19 cellular contexts compared by ENCODE assay signal in the genomic region with DNA sequence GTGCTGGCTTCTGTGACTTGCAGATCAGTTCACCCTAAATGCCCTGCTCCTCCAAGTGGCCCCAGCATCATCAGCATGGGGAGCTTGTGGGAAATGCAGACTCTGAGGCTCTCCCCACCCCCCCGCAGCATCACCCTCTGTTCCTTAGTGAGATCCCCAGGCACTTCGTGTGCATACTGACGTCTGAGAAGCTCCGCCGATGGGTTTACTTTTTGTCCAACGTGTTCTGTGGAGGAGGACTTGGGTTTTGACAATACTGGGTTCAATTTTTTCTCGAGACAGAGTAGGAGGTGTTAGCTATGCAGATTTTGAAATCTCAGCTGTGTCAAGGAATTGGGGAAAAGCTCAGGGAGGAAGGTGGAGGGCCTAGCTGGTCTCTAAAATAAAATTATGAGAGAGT. TPM values are rescaled to one million over a fixed set of nuclear protein-coding genes. Genes with fewer than 3 reads are reported as not detected.
DNase-seq lines count a peak whose midpoint lies in the region; ATAC-seq and TF ChIP-seq lines count a peak whose summit lies in the region.
"Had no signal": no experiment of that assay in that cellular context is flagged by ENCODE, and none has a peak within 500 bp of the region (broad histone marks: within the 10 kb centered on the region; RNA-seq: fewer than 3 reads in every experiment).

No MANE protein-coding gene starts in this region.

- no peaks in the 10 kb centered on the region for H3K9me3 ChIP-seq in CD4-positive, CD25-positive, alpha-beta regulatory T cell (ENCODE audit: control insufficient read depth in 2 of 2, low read length in 2 of 2)
- H3K9me3 ChIP-seq in CD8-positive, alpha-beta memory T cell (ENCODE audit: low read length): no peaks in the 10 kb centered on the region
- H3K9me3 ChIP-seq: BE2C had no signal

- ATAC-seq in CD4-positive, CD25-positive, alpha-beta regulatory T cell (ENCODE audit: low read depth in 2 of 2): no peak
- ATAC-seq in effector memory CD8-positive, alpha-beta T cell (replicated peaks): no peak
- ATAC-seq in HG03521 (IDR thresholded peaks at IDR 0.05; ENCODE audit: unreplicated experiment): no peak
- ATAC-seq: SK-N-SH treated with all-trans-retinoic acid at 6 μM for 48 hours had no signal

- peaks cover 3% of the 10 kb centered on the region for H3K36me3 Mint-ChIP-seq in CD4-positive, CD25-positive, alpha-beta regulatory T cell
- H3K36me3 Mint-ChIP-seq in CD8-positive, alpha-beta memory T cell: no peaks in the 10 kb centered on the region
- H3K36me3 Mint-ChIP-seq in effector memory CD8-positive, alpha-beta T cell (ENCODE audit: insufficient read depth): peaks cover 26% of the 10 kb centered on the region
- no peaks in the 10 kb centered on the region for H3K36me3 Mint-ChIP-seq in progenitor cell of endocrine pancreas (ENCODE audit: insufficient read depth)
- H3K36me3 Mint-ChIP-seq in HFFc6 (ENCODE audit: low read depth): no peaks in the 10 kb centered on the region

- DNase-seq in CD4-positive, CD25-positive, alpha-beta regulatory T cell: no peak
- no peak for DNase-seq in CD8-positive, alpha-beta memory T cell
- DNase-seq in effector memory CD8-positive, alpha-beta T cell: no peak
- DNase-seq in progenitor cell of endocrine pancreas (ENCODE audit: low spot score, unreplicated experiment) (no peak), NCI-H2227 treated with DMSO at 0.1 percent for 48 hours (lab: John Stamatoyannopoulos, UW) (no peak), HFFc6 (no peak)
- DNase-seq: BE2C, COR-L47, EL, NCI-H1092 treated with DMSO at 0.1 percent for 48 hours, NCI-H1694, NCI-H226, NCI-H524 treated with DMSO at 0.1 percent for 48 hours, SHP77 had no signal

- H3K27ac ChIP-seq in CD4-positive, CD25-positive, alpha-beta regulatory T cell (ENCODE audit: insufficient read depth, low read length, poor library complexity, severe bottlenecking): no peak overlapping the region
- H3K27ac ChIP-seq in CD8-positive, alpha-beta memory T cell (ENCODE audit: low read depth, low read length): no peak overlapping the region

- POLR2A ChIA-PET in CD8-positive, alpha-beta memory T cell (lab: Charles Lee): interaction anchor here (1.1 kb wide), 1 partner anchor 38 kb away, joined by 4 read pairs; a partner anchor contains a TSS

- no peaks in the 10 kb centered on the region for H3K27me3 ChIP-seq in CD4-positive, CD25-positive, alpha-beta regulatory T cell (ENCODE audit: control insufficient read depth, insufficient read depth, low read length)
- no peaks in the 10 kb centered on the region for H3K27me3 ChIP-seq in CD8-positive, alpha-beta memory T cell (ENCODE audit: insufficient read depth, low read length, poor library complexity, severe bottlenecking)
- H3K27me3 ChIP-seq: BE2C had no signal

- no peak for TF ChIP-seq CTCF in progenitor cell of endocrine pancreas (IDR thresholded peaks at IDR 0.05; ENCODE audit: unreplicated experiment)
- no peak for TF ChIP-seq CTCF in HFFc6 (IDR thresholded peaks at IDR 0.05)

- peak overlapping the region in 1 of 4 donors; percentile 20 for H3K4me3 Mint-ChIP-seq in CD4-positive, CD25-positive, alpha-beta regulatory T cell
- H3K4me3 Mint-ChIP-seq in CD8-positive, alpha-beta memory T cell: no peak overlapping the region
- H3K4me3 Mint-ChIP-seq in effector memory CD8-positive, alpha-beta T cell: no peak overlapping the region
- no peak overlapping the region for H3K4me3 Mint-ChIP-seq in progenitor cell of endocrine pancreas (ENCODE audit: low read depth)
- no peak overlapping the region for H3K4me3 Mint-ChIP-seq in HFFc6

- no peaks in the 10 kb centered on the region for H3K36me3 ChIP-seq in CD4-positive, CD25-positive, alpha-beta regulatory T cell (ENCODE audit: control insufficient read depth, insufficient read depth, low read length)
- no peaks in the 10 kb centered on the region for H3K36me3 ChIP-seq in CD8-positive, alpha-beta memory T cell (ENCODE audit: insufficient read depth, low read length)
- H3K36me3 ChIP-seq: BE2C had no signal

- H3K4me3 ChIP-seq in CD4-positive, CD25-positive, alpha-beta regulatory T cell (ENCODE audit: low read depth, low read length): no peak overlapping the region
- H3K4me3 ChIP-seq in CD8-positive, alpha-beta memory T cell (ENCODE audit: low read length): no peak overlapping the region

- no peaks in the 10 kb centered on the region for H3K27me3 Mint-ChIP-seq in CD4-positive, CD25-positive, alpha-beta regulatory T cell
- H3K27me3 Mint-ChIP-seq in CD8-positive, alpha-beta memory T cell: no peaks in the 10 kb centered on the region
- no peaks in the 10 kb centered on the region for H3K27me3 Mint-ChIP-seq in effector memory CD8-positive, alpha-beta T cell
- H3K27me3 Mint-ChIP-seq in progenitor cell of endocrine pancreas: peaks cover 34% of the 10 kb centered on the region
- H3K27me3 Mint-ChIP-seq in HFFc6 (ENCODE audit: insufficient read depth): peaks cover 8% of the 10 kb centered on the region

- CTCF ChIA-PET in CD8-positive, alpha-beta memory T cell (lab: Charles Lee): interaction anchor here (6.1 kb wide), 1 partner anchor 82 kb away, joined by 37 read pairs; no protein-coding TSS in a partner anchor

- H3K4me1 Mint-ChIP-seq in CD4-positive, CD25-positive, alpha-beta regulatory T cell: peaks cover 16 to 90% (median 61%) of the 10 kb centered on the region in 4 donors
- peaks cover 55 to 59% (median 55%) of the 10 kb centered on the region in 3 donors for H3K4me1 Mint-ChIP-seq in CD8-positive, alpha-beta memory T cell
- H3K4me1 Mint-ChIP-seq in effector memory CD8-positive, alpha-beta T cell (ENCODE audit: low read depth in 2 of 2): peaks cover 50 to 55% of the 10 kb centered on the region in 2 donors
- H3K4me1 Mint-ChIP-seq in progenitor cell of endocrine pancreas (ENCODE audit: low read depth) (peaks cover 29% of the 10 kb centered on the region), HFFc6 (ENCODE audit: low read depth) (no peaks in the 10 kb centered on the region)

- H3K9me3 Mint-ChIP-seq in CD4-positive, CD25-positive, alpha-beta regulatory T cell: no peaks in the 10 kb centered on the region
- peaks cover 0 to 3% (median 0%) of the 10 kb centered on the region in 5 donors for H3K9me3 Mint-ChIP-seq in CD8-positive, alpha-beta memory T cell
- no peaks in the 10 kb centered on the region for H3K9me3 Mint-ChIP-seq in effector memory CD8-positive, alpha-beta T cell
- peaks cover 4% of the 10 kb centered on the region for H3K9me3 Mint-ChIP-seq in progenitor cell of endocrine pancreas (ENCODE audit: low read depth)
- H3K9me3 Mint-ChIP-seq in HFFc6: peaks cover 10% of the 10 kb centered on the region; the same call in 1 of the 2 replicates

- peak overlapping the region in 2 of 3 donors; percentile 99 to 100 for H3K27ac Mint-ChIP-seq in CD4-positive, CD25-positive, alpha-beta regulatory T cell
- H3K27ac Mint-ChIP-seq in CD8-positive, alpha-beta memory T cell: peak overlapping the region; percentile 22 to 100 (median 80)
- H3K27ac Mint-ChIP-seq in effector memory CD8-positive, alpha-beta T cell: peak overlapping the region; percentile 97 to 99
- peak overlapping the region; percentile 30 for H3K27ac Mint-ChIP-seq in progenitor cell of endocrine pancreas
- no peak overlapping the region for H3K27ac Mint-ChIP-seq in HFFc6

- H3K4me1 ChIP-seq in CD4-positive, CD25-positive, alpha-beta regulatory T cell (ENCODE audit: control insufficient read depth, insufficient read depth, low read length, poor library complexity, severe bottlenecking): peaks cover 44% of the 10 kb centered on the region
- H3K4me1 ChIP-seq in CD8-positive, alpha-beta memory T cell (ENCODE audit: insufficient read depth, low read length): peaks cover 41% of the 10 kb centered on the region
- H3K4me1 ChIP-seq: BE2C had no signal

RNA-seq across cellular contexts. Expression of a gene that starts 38.3 kb away (rescaled TPM):
- 90.3 TPM for total RNA-seq in CD4-positive, CD25-positive, alpha-beta regulatory T cell
- 10 to 100 TPM; 15.9 to 22.1 (median 17.6) TPM for polyA plus RNA-seq in CD4-positive, CD25-positive, alpha-beta regulatory T cell
- 1 to 10 TPM; 6.4 to 6.9 TPM for total RNA-seq in CD8-positive, alpha-beta memory T cell
- polyA plus RNA-seq in CD8-positive, alpha-beta memory T cell: 12.1 TPM
- total RNA-seq in progenitor cell of endocrine pancreas: not detected in 2 replicates
- total RNA-seq in HFFc6 (2021; fragmentation: NEBNext Ultra II Directional; extraction: Animal tissue kit (Norgen Biotek cat#: 25700)): not detected
- total RNA-seq: H4, MCF 10A had no signal
- polyA plus RNA-seq: AG04450 had no signal

Comparison
In these comparisons a context has a peak if more than half of its experiments do, and no peak if none do; other contexts are left out.
1. RNA of a gene that starts 38.3 kb away (total RNA-seq): 90.3 TPM in CD4-positive, CD25-positive, alpha-beta regulatory T cell (single experiment); 6.4 to 6.9 TPM in CD8-positive, alpha-beta memory T cell, not detected in progenitor cell of endocrine pancreas and not detected in HFFc6; every median in the first group is over 10 times any median in the second.